8 cellular contexts compared by ENCODE assay signal in genomic region chr10:94402204-94403033, GRCh38. TPM values are rescaled to one million over a fixed set of nuclear protein-coding genes. Genes with fewer than 3 reads are reported as not detected.
A peak's percentile ranks its signal among the peaks of the same experiment; 100 is the strongest.
DNase-seq lines count a peak whose midpoint lies in the region; ATAC-seq, FAIRE-seq and TF ChIP-seq lines count a peak whose summit lies in the region.

Gene TBC1D12, plus strand, starts transcription at chr10:94402541. Its CDS starts 73 bp downstream, at chr10:94402614.

- H3K18ac ChIP-seq in mesenchymal stem cell (ENCODE audit: low read depth in 1 of 2, low read length in 2 of 2): peak within 1 kb of the TSS; percentile 44 to 89

- no peaks in the 10 kb centered on the region for H4K20me1 ChIP-seq in endothelial cell of umbilical vein (replicated peaks; ENCODE audit: control insufficient read depth, extremely low read depth, insufficient read depth, low read length)

- H3K23ac ChIP-seq in mesenchymal stem cell (ENCODE audit: low read length in 2 of 2): peak within 1 kb of the TSS; percentile 83 to 90

- peak; percentile 94 for FAIRE-seq in endothelial cell of umbilical vein (lab: Jason Lieb, UNC)

- no peaks in the 10 kb centered on the region for H3K9me3 ChIP-seq in endothelial cell of umbilical vein (replicated peaks; ENCODE audit: control insufficient read depth, insufficient read depth, low read length)
- no peaks in the 10 kb centered on the region for H3K9me3 ChIP-seq in mesenchymal stem cell (ENCODE audit: control insufficient read depth, low read length)

- H3K27ac ChIP-seq in endothelial cell of umbilical vein (ENCODE audit: insufficient read depth, low read depth, low read length) (peak within 1 kb of the TSS; percentile 67), mesenchymal stem cell (ENCODE audit: low read length, poor library complexity, severe bottlenecking) (peak within 1 kb of the TSS; percentile 93)

- H3K27me3 Mint-ChIP-seq in activated CD4-positive, alpha-beta memory T cell treated with anti-CD3 and anti-CD28 coated beads for 36 hours: peaks cover 45% of the 10 kb centered on the region

- H3K79me2 ChIP-seq in endothelial cell of umbilical vein (ENCODE audit: control insufficient read depth, insufficient read depth, low read length): peaks cover 22% of the 10 kb centered on the region

- 0% methylated on average over 62 of the region's 82 CpGs for WGBS in mesenchymal stem cell

- H2AFZ ChIP-seq in endothelial cell of umbilical vein (ENCODE audit: low read depth, low read length) (peak within 1 kb of the TSS; percentile 100), mesenchymal stem cell (ENCODE audit: low read depth, low read length) (peak within 1 kb of the TSS; percentile 94)

- H3K9me3 Mint-ChIP-seq in activated CD4-positive, alpha-beta memory T cell treated with anti-CD3 and anti-CD28 coated beads for 36 hours: no peaks in the 10 kb centered on the region
- H3K9me3 Mint-ChIP-seq in stimulated activated effector memory CD8-positive, alpha-beta T cell treated with anti-CD3 and anti-CD28 coated beads, Interleukin-12 subunit alpha, Interleukin-12 subunit beta, amount 100 ng/mL, for 72 hours: no peaks in the 10 kb centered on the region

- CTCF ChIA-PET in activated CD4-positive, alpha-beta memory T cell treated with anti-CD3 and anti-CD28 coated beads for 36 hours (lab: Charles Lee): interaction anchor here (0.6 to 1.6 kb wide), 4 partner anchors 11 to 752 kb away, joined by 3 to 4 read pairs (median 3); no protein-coding TSS in a partner anchor
- CTCF ChIA-PET in endothelial cell of umbilical vein (lab: Charles Lee): interaction anchor here (0.8 to 4.9 kb wide), 11 partner anchors 8 to 147 kb away, joined by 3 to 63 read pairs (median 4); partner anchors contain the start of gene NOC3L

- H3K9me1 ChIP-seq in endothelial cell of umbilical vein (replicated peaks; ENCODE audit: control insufficient read depth, extremely low read depth, insufficient read depth, low read length): no peaks in the 10 kb centered on the region

- peak within 1 kb of the TSS; percentile 73 for H3K9ac ChIP-seq in endothelial cell of umbilical vein (replicated peaks; ENCODE audit: extremely low read depth, insufficient read depth, low read length)
- peak within 1 kb of the TSS; percentile 87 for H3K9ac ChIP-seq in mesenchymal stem cell (ENCODE audit: low read length)

- no peak within 1 kb of the TSS for H2AK5ac ChIP-seq in mesenchymal stem cell (ENCODE audit: low read length, severe bottlenecking)

- POLR2A ChIA-PET in activated CD4-positive, alpha-beta memory T cell treated with anti-CD3 and anti-CD28 coated beads for 36 hours (lab: Charles Lee): no interaction called here
- POLR2A ChIA-PET in endothelial cell of umbilical vein (lab: Charles Lee): interaction anchor here (0.6 to 1.6 kb wide), 3 partner anchors 42 to 143 kb away, joined by 3 to 4 read pairs (median 3); partner anchors contain the start of gene HELLS

- H3K27me3 ChIP-seq in endothelial cell of umbilical vein (ENCODE audit: control insufficient read depth in 2 of 2, insufficient read depth in 2 of 2, low read length in 2 of 2) (no peaks in the 10 kb centered on the region), mesenchymal stem cell (ENCODE audit: control insufficient read depth in 1 of 2, insufficient read depth in 1 of 2, low read length in 2 of 2) (no peaks in the 10 kb centered on the region)

- ATAC-seq in HG03280 (IDR thresholded peaks at IDR 0.05; ENCODE audit: unreplicated experiment): peak; percentile 61
- peak; percentile 76 for ATAC-seq in stimulated activated effector memory CD8-positive, alpha-beta T cell treated with anti-CD3 and anti-CD28 coated beads, Interleukin-12 subunit alpha, Interleukin-12 subunit beta, amount 100 ng/mL, for 72 hours

- H3K14ac ChIP-seq in mesenchymal stem cell (ENCODE audit: low read length in 2 of 2): peak within 1 kb of the TSS; percentile 2 to 35

- TF ChIP-seq POLR2A in endothelial cell of umbilical vein (IDR thresholded peaks at IDR 0.05; ENCODE audit: low read depth, low read length): peak; percentile 83

- no peaks in the 10 kb centered on the region for H3K36me3 ChIP-seq in endothelial cell of umbilical vein (ENCODE audit: control insufficient read depth in 2 of 2, extremely low read depth in 1 of 2, insufficient read depth in 2 of 2, low read length in 2 of 2)
- no peaks in the 10 kb centered on the region for H3K36me3 ChIP-seq in mesenchymal stem cell (ENCODE audit: control insufficient read depth in 1 of 2, insufficient read depth in 2 of 2, low read depth in 1 of 2, low read length in 2 of 2)

- peak; percentile 94 for DNase-seq in CD1c-positive myeloid dendritic cell (ENCODE audit: extremely low spot score)
- DNase-seq in GM19238 (ENCODE audit: insufficient read length, low spot score): peak; percentile 63
- peak; percentile 85 for DNase-seq in NCI-H345 treated with DMSO at 0.1 percent for 48 hours (lab: John Stamatoyannopoulos, UW; ENCODE audit: unreplicated experiment)
- peak; percentile 42 for DNase-seq in activated CD4-positive, alpha-beta memory T cell treated with anti-CD3 and anti-CD28 coated beads for 36 hours
- DNase-seq in endothelial cell of umbilical vein (ENCODE audit: low read depth, low spot score): peak; percentile 96
- peak; percentile 96 for DNase-seq in mesenchymal stem cell
- peak; percentile 18 to 65 for DNase-seq in stimulated activated effector memory CD8-positive, alpha-beta T cell treated with anti-CD3 and anti-CD28 coated beads, Interleukin-12 subunit alpha, Interleukin-12 subunit beta, amount 100 ng/mL, for 72 hours (ENCODE audit: low spot score in 2 of 2)

- peak within 1 kb of the TSS; percentile 19 for H2BK120ac ChIP-seq in mesenchymal stem cell (ENCODE audit: low read depth, low read length)

- H3K4me3 ChIP-seq in endothelial cell of umbilical vein (replicated peaks in 1 of 3; ENCODE audit: insufficient read depth in 1 of 3, low read depth in 1 of 3, low read length in 3 of 3): peak within 1 kb of the TSS; percentile 71 to 95 (median 82)
- peak within 1 kb of the TSS; percentile 94 to 95 for H3K4me3 ChIP-seq in mesenchymal stem cell (ENCODE audit: insufficient read depth in 1 of 2, low read depth in 1 of 2, low read length in 2 of 2)

- no peak for TF ChIP-seq CTCF in endothelial cell of umbilical vein (IDR thresholded peaks at IDR 0.05; ENCODE audit: extremely low read depth in 1 of 2, insufficient read depth in 1 of 2, low read depth in 1 of 2, low read length in 2 of 2)

- peaks cover 5% of the 10 kb centered on the region for H3K4me1 Mint-ChIP-seq in activated CD4-positive, alpha-beta memory T cell treated with anti-CD3 and anti-CD28 coated beads for 36 hours (ENCODE audit: low read depth)
- H3K4me1 Mint-ChIP-seq in stimulated activated effector memory CD8-positive, alpha-beta T cell treated with anti-CD3 and anti-CD28 coated beads, Interleukin-12 subunit alpha, Interleukin-12 subunit beta, amount 100 ng/mL, for 72 hours: no peaks in the 10 kb centered on the region

- H2BK5ac ChIP-seq in mesenchymal stem cell (ENCODE audit: low read depth, low read length, poor library complexity, severe bottlenecking): peak within 1 kb of the TSS; percentile 84

- peak within 1 kb of the TSS; percentile 9 to 67 for H3K4ac ChIP-seq in mesenchymal stem cell (ENCODE audit: low read depth in 1 of 2, low read length in 2 of 2)

- dilution Hi-C loops in endothelial cell of umbilical vein (cut with MboI; ENCODE audit: extremely low pct_ligation_motif_present, low sequenced_read_pairs): no loop called here

- intact Hi-C loops in activated CD4-positive, alpha-beta memory T cell treated with anti-CD3 and anti-CD28 coated beads for 36 hours (cut with micrococcal nuclease): loop anchor here (2.0 kb wide), 1 partner anchor 40 kb away; the partner anchor contains the start of gene NOC3L
- intact Hi-C loops in endothelial cell of umbilical vein (cut with micrococcal nuclease): loop anchor here (1.0 kb wide), 3 partner anchors 40 to 143 kb away; partner anchors contain the start of genes HELLS and NOC3L

- H2BK15ac ChIP-seq in mesenchymal stem cell (ENCODE audit: low read depth, poor library complexity, severe bottlenecking): peak within 1 kb of the TSS; percentile 97

- H3K4me3 Mint-ChIP-seq in activated CD4-positive, alpha-beta memory T cell treated with anti-CD3 and anti-CD28 coated beads for 36 hours: peak within 1 kb of the TSS; percentile 72
- peak within 1 kb of the TSS; percentile 62 for H3K4me3 Mint-ChIP-seq in stimulated activated effector memory CD8-positive, alpha-beta T cell treated with anti-CD3 and anti-CD28 coated beads, Interleukin-12 subunit alpha, Interleukin-12 subunit beta, amount 100 ng/mL, for 72 hours

- H3K79me1 ChIP-seq in mesenchymal stem cell (replicated peaks; ENCODE audit: low read length, poor library complexity, severe bottlenecking): no peaks in the 10 kb centered on the region

- peak within 1 kb of the TSS; percentile 93 for H4K8ac ChIP-seq in mesenchymal stem cell (ENCODE audit: low read length)

- peak within 1 kb of the TSS in 1 of 2 experiments; percentile 49 for H2BK12ac ChIP-seq in mesenchymal stem cell (ENCODE audit: low read length in 2 of 2)

- no TSS peak for BruUV-seq in endothelial cell of umbilical vein (replicated peaks; lab: Mats Ljungman, UMichigan)

- peaks cover 3% of the 10 kb centered on the region for H3K4me1 ChIP-seq in endothelial cell of umbilical vein (ENCODE audit: control insufficient read depth, extremely low read depth, insufficient read depth, low read length)
- peaks cover under 1% of the 10 kb centered on the region for H3K4me1 ChIP-seq in mesenchymal stem cell (ENCODE audit: control insufficient read depth, insufficient read depth, low read depth, low read length)

- H3K4me2 ChIP-seq in endothelial cell of umbilical vein (ENCODE audit: insufficient read depth, low read length): peak within 1 kb of the TSS; percentile 97
- peak within 1 kb of the TSS; percentile 86 for H3K4me2 ChIP-seq in mesenchymal stem cell (ENCODE audit: low read length, poor library complexity, severe bottlenecking)

- H3K27ac Mint-ChIP-seq in activated CD4-positive, alpha-beta memory T cell treated with anti-CD3 and anti-CD28 coated beads for 36 hours: no peak within 1 kb of the TSS
- no peak within 1 kb of the TSS for H3K27ac Mint-ChIP-seq in stimulated activated effector memory CD8-positive, alpha-beta T cell treated with anti-CD3 and anti-CD28 coated beads, Interleukin-12 subunit alpha, Interleukin-12 subunit beta, amount 100 ng/mL, for 72 hours

- H3K36me3 Mint-ChIP-seq in activated CD4-positive, alpha-beta memory T cell treated with anti-CD3 and anti-CD28 coated beads for 36 hours: no peaks in the 10 kb centered on the region
- no peaks in the 10 kb centered on the region for H3K36me3 Mint-ChIP-seq in stimulated activated effector memory CD8-positive, alpha-beta T cell treated with anti-CD3 and anti-CD28 coated beads, Interleukin-12 subunit alpha, Interleukin-12 subunit beta, amount 100 ng/mL, for 72 hours

- peak within 1 kb of the TSS; percentile 82 for H4K91ac ChIP-seq in mesenchymal stem cell (ENCODE audit: low read length)

RNA-seq across cellular contexts. Expression of gene TBC1D12, which starts in this region (rescaled TPM):
- total RNA-seq in activated CD4-positive, alpha-beta memory T cell treated with anti-CD3 and anti-CD28 coated beads for 36 hours: under 1 TPM; 0.58 to 0.62 TPM
- 7.1 and 7.3 TPM in 2 replicates for total RNA-seq in endothelial cell of umbilical vein
- polyA plus RNA-seq in endothelial cell of umbilical vein: 2.9 and 3.2 TPM in 2 replicates
- polyA plus RNA-seq in endothelial cell of umbilical vein (2011; cell fraction: cytosol; rRNA removed): 2.7 and 3.0 TPM in 2 replicates
- polyA plus RNA-seq in endothelial cell of umbilical vein (2011; cell fraction: nucleus; rRNA removed): 7.5 and 11.6 TPM in 2 replicates
- polyA plus RNA-seq in endothelial cell of umbilical vein (2012): 4.1 and 4.4 TPM in 2 replicates
- polyA minus RNA-seq in endothelial cell of umbilical vein: 4.5 and 4.7 TPM in 2 replicates
- 3.1 TPM for polyA minus RNA-seq in endothelial cell of umbilical vein (2011; cell fraction: cytosol; rRNA and poly(A)+ RNA removed)
- 7.6 and 11.5 TPM in 2 replicates for polyA minus RNA-seq in endothelial cell of umbilical vein (2011; cell fraction: nucleus; rRNA and poly(A)+ RNA removed)
- 5.7 TPM for polyA plus RNA-seq in mesenchymal stem cell (2013, experiment 1 of 2)
- 6.5 TPM for polyA plus RNA-seq in mesenchymal stem cell (2013, experiment 2 of 2)

Comparison
In these comparisons a context has a peak if more than half of its experiments do, and no peak if none do; other contexts are left out.
1. Peak in every context shown above with its lines: DNase-seq, ATAC-seq, H3K4me3 ChIP-seq and H3K27ac ChIP-seq.
2. Peak in DNase-seq in activated CD4-positive, alpha-beta memory T cell treated with anti-CD3 and anti-CD28 coated beads for 36 hours; RNA of the gene not detected or under 1 TPM.
3. DNase-seq: peak in every context shown above with its lines; median percentile 96 in endothelial cell of umbilical vein; 96 in mesenchymal stem cell; 94 in CD1c-positive myeloid dendritic cell; 85 in NCI-H345 treated with DMSO at 0.1 percent for 48 hours; 63 in GM19238; 42 in activated CD4-positive, alpha-beta memory T cell treated with anti-CD3 and anti-CD28 coated beads for 36 hours; 42 in stimulated activated effector memory CD8-positive, alpha-beta T cell treated with anti-CD3 and anti-CD28 coated beads, Interleukin-12 subunit alpha, Interleukin-12 subunit beta, amount 100 ng/mL, for 72 hours.